8 cellular contexts compared by ENCODE assay signal in the genomic region with DNA sequence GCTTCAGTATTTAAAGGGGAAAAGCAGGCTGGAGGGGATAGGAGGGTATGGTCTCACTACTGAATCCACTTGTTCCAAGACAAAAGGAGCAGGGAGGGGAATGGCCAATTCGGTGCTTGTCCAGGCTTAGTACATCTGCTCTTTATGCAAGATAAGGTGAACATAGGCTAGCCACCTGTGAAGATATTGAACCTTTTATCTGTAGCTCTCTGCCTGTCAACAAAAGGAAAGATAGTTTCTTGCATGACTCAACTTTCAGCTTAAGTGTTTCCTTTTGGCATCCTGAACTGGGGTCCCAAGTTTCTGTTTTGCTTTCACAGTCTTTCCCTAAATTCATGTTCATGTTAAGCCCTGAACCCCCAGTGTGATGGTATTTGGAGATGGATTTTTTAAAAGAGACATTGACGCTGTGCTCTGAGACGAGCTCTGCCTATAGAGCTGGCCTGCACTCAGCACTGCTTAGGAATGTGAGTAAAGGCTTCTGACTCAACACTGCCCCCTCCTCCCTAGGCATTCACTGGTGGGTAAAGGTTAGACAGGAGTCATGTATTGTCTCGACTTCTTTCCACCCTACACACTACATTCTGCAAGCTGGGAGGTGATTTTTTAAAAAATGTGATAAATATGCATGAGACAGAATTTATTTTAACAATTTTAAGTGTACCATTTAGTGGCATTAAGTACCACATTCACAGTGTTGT. TPM values are rescaled to one million over a fixed set of nuclear protein-coding genes. Genes with fewer than 3 reads are reported as not detected.
DNase-seq lines count a peak whose midpoint lies in the region; ATAC-seq lines count a peak whose summit lies in the region.

No MANE protein-coding gene starts in this region.

- H2AFZ ChIP-seq in mesenchymal stem cell (ENCODE audit: low read depth, low read length) = no peak overlapping the region

- H3K79me1 ChIP-seq in mesenchymal stem cell (replicated peaks; ENCODE audit: low read length, poor library complexity, severe bottlenecking) = no peaks in the 10 kb centered on the region

- H2BK5ac ChIP-seq in mesenchymal stem cell (ENCODE audit: low read depth, low read length, poor library complexity, severe bottlenecking) = no peak overlapping the region

- no peaks in the 10 kb centered on the region for H3K36me3 ChIP-seq in mesenchymal stem cell (ENCODE audit: control insufficient read depth in 1 of 2, insufficient read depth in 2 of 2, low read depth in 1 of 2, low read length in 2 of 2)

- no peak overlapping the region for H2AK5ac ChIP-seq in mesenchymal stem cell (ENCODE audit: low read length, severe bottlenecking)

- H3K9me3 ChIP-seq in mesenchymal stem cell (ENCODE audit: control insufficient read depth, low read length) = no peaks in the 10 kb centered on the region

- no peak overlapping the region for H3K27ac ChIP-seq in mesenchymal stem cell (ENCODE audit: low read length, poor library complexity, severe bottlenecking)

- WGBS in mesenchymal stem cell = 23% methylated on average over 3 of the region's 4 CpGs

- no peak overlapping the region for H3K4me2 ChIP-seq in mesenchymal stem cell (ENCODE audit: low read length, poor library complexity, severe bottlenecking)

- no peak overlapping the region for H3K4me3 ChIP-seq in mesenchymal stem cell (ENCODE audit: insufficient read depth in 1 of 2, low read depth in 1 of 2, low read length in 2 of 2)

- no peak overlapping the region for H3K4ac ChIP-seq in mesenchymal stem cell (ENCODE audit: low read depth in 1 of 2, low read length in 2 of 2)

- no peak overlapping the region for H2BK120ac ChIP-seq in mesenchymal stem cell (ENCODE audit: low read depth, low read length)

- no peak overlapping the region for H3K18ac ChIP-seq in mesenchymal stem cell (ENCODE audit: low read depth in 1 of 2, low read length in 2 of 2)

- no peak overlapping the region for H3K9ac ChIP-seq in mesenchymal stem cell (ENCODE audit: low read length)

- DNase-seq in EH (ENCODE audit: low read depth) (peak; percentile 26), amniotic stem cell (lab: John Stamatoyannopoulos, UW) (peak; percentile 3), mesenchymal stem cell (peak; percentile 38), occipital lobe (lab: John Stamatoyannopoulos, UW) (no peak), C1 segment of cervical spinal cord (lab: John Stamatoyannopoulos, UW) (no peak)
- DNase-seq in activated effector memory CD4-positive, alpha-beta T cell treated with anti-CD3 and anti-CD28 coated beads, Interleukin-2, amount 50 U/mL, for 16 hours = no peak

- no peaks in the 10 kb centered on the region for H3K27me3 ChIP-seq in mesenchymal stem cell (ENCODE audit: control insufficient read depth in 1 of 2, insufficient read depth in 1 of 2, low read length in 2 of 2)

- no peak overlapping the region for H2BK12ac ChIP-seq in mesenchymal stem cell (ENCODE audit: low read length in 2 of 2)

- no peak overlapping the region for H2BK15ac ChIP-seq in mesenchymal stem cell (ENCODE audit: low read depth, poor library complexity, severe bottlenecking)

- H4K91ac ChIP-seq in mesenchymal stem cell (ENCODE audit: low read length) = no peak overlapping the region

- no peak overlapping the region for H4K8ac ChIP-seq in mesenchymal stem cell (ENCODE audit: low read length)

- peak; percentile 26 for ATAC-seq in HG02885 (IDR thresholded peaks at IDR 0.05; ENCODE audit: poor library complexity, unreplicated experiment)
- no peak for ATAC-seq in HG02798 (IDR thresholded peaks at IDR 0.05; ENCODE audit: poor library complexity, unreplicated experiment)

- H3K23ac ChIP-seq in mesenchymal stem cell (ENCODE audit: low read length in 2 of 2) = no peak overlapping the region

- H3K14ac ChIP-seq in mesenchymal stem cell (ENCODE audit: low read length in 2 of 2) = no peak overlapping the region

- no peaks in the 10 kb centered on the region for H3K4me1 ChIP-seq in mesenchymal stem cell (ENCODE audit: control insufficient read depth, insufficient read depth, low read depth, low read length)

RNA-seq across cellular contexts. Expression of gene FAM149A, which starts 28.2 kb away (rescaled TPM):
- 0.93 TPM for polyA plus RNA-seq in mesenchymal stem cell (2013, experiment 1 of 2)
- polyA plus RNA-seq in mesenchymal stem cell (2013, experiment 2 of 2) = 0.60 TPM
- total RNA-seq in occipital lobe = 38.8 TPM

RNA-seq across cellular contexts. Expression of gene CYP4V2, which starts 58.6 kb away (rescaled TPM):
- polyA plus RNA-seq in mesenchymal stem cell (2013, experiment 1 of 2) = 8.0 TPM
- polyA plus RNA-seq in mesenchymal stem cell (2013, experiment 2 of 2) = 8.2 TPM
- 7.2 TPM for total RNA-seq in occipital lobe

Comparison
In these comparisons a context has a peak if more than half of its experiments do, and no peak if none do; other contexts are left out.
1. DNase-seq: peak in EH (single experiment), amniotic stem cell (single experiment) and mesenchymal stem cell (single experiment); none in occipital lobe (single experiment), C1 segment of cervical spinal cord (0 of 14) and activated effector memory CD4-positive, alpha-beta T cell treated with anti-CD3 and anti-CD28 coated beads, Interleukin-2, amount 50 U/mL, for 16 hours (single experiment).